9 cellular contexts compared by ENCODE assay signal in genomic region chrX:71096702-71097032, GRCh38. TPM values are rescaled to one million over a fixed set of nuclear protein-coding genes. Genes with fewer than 3 reads are reported as not detected.
DNase-seq lines count a peak whose midpoint lies in the region; ATAC-seq and TF ChIP-seq lines count a peak whose summit lies in the region.
"Had no signal": no experiment of that assay in that cellular context is flagged by ENCODE, and none has a peak within 500 bp of the region (broad histone marks: within the 10 kb centered on the region; RNA-seq: fewer than 3 reads in every experiment).

No MANE protein-coding gene starts in this region.

- H3K4me3 ChIP-seq in cardiac muscle cell (peak overlapping the region; percentile 60), mucosa of descending colon (peak overlapping the region; percentile 14), aorta (ENCODE audit: low read length in 2 of 2) (peak overlapping the region; percentile 52 to 60)

- H3K9me3 Mint-ChIP-seq in central memory CD8-positive, alpha-beta T cell, result no peaks in the 10 kb centered on the region

- peaks cover 48% of the 10 kb centered on the region for H3K4me1 Mint-ChIP-seq in central memory CD8-positive, alpha-beta T cell

- H3K9me3 ChIP-seq in cardiac muscle cell (ENCODE audit: low read depth) (no peaks in the 10 kb centered on the region), mucosa of descending colon (no peaks in the 10 kb centered on the region), aorta (ENCODE audit: control insufficient read depth, low read length) (no peaks in the 10 kb centered on the region)

- no peak for DNase-seq in cardiac muscle cell (ENCODE audit: low read depth in 1 of 2, low spot score in 1 of 2)
- no peak for DNase-seq in cardiac septum (ENCODE audit: low spot score)
- DNase-seq in central memory CD8-positive, alpha-beta T cell (ENCODE audit: low spot score in 2 of 2), result no peak
- DNase-seq in mucosa of descending colon, result peak in 1 of 3 donors; percentile 54
- no peak for DNase-seq in aorta

- no peak overlapping the region for H3K27ac Mint-ChIP-seq in central memory CD8-positive, alpha-beta T cell (ENCODE audit: low read depth)

- H3K27ac ChIP-seq in cardiac muscle cell (no peak overlapping the region), aorta (ENCODE audit: low read depth in 1 of 2, low read length in 2 of 2) (no peak overlapping the region)

- peak overlapping the region; percentile 89 for H3K4me3 Mint-ChIP-seq in central memory CD8-positive, alpha-beta T cell

- H3K36me3 Mint-ChIP-seq in central memory CD8-positive, alpha-beta T cell (ENCODE audit: insufficient read depth), result peaks cover 12% of the 10 kb centered on the region

- peaks cover 3% of the 10 kb centered on the region for H3K4me1 ChIP-seq in cardiac muscle cell (ENCODE audit: low read depth)
- no peaks in the 10 kb centered on the region for H3K4me1 ChIP-seq in mucosa of descending colon (ENCODE audit: low read depth)
- H3K4me1 ChIP-seq in aorta (ENCODE audit: control insufficient read depth in 1 of 2, insufficient read depth in 2 of 2, low read length in 2 of 2), result no peaks in the 10 kb centered on the region

- WGBS in aorta, 2 donors, result 5 to 20% methylated on average over 15 of the region's 15 CpGs

- TF ChIP-seq CTCF in cardiac muscle cell (IDR thresholded peaks at IDR 0.05; ENCODE audit: low read depth, low read length) (no peak), mucosa of descending colon (IDR thresholded peaks at IDR 0.05) (no peak)

- no peaks in the 10 kb centered on the region for H3K36me3 ChIP-seq in cardiac muscle cell
- H3K36me3 ChIP-seq in mucosa of descending colon (ENCODE audit: low read depth), result no peaks in the 10 kb centered on the region
- no peaks in the 10 kb centered on the region for H3K36me3 ChIP-seq in aorta (ENCODE audit: control insufficient read depth in 1 of 2, insufficient read depth in 2 of 2, low read length in 1 of 2)

- no peaks in the 10 kb centered on the region for H3K27me3 ChIP-seq in cardiac muscle cell
- no peaks in the 10 kb centered on the region for H3K27me3 ChIP-seq in aorta (ENCODE audit: control insufficient read depth in 1 of 2, insufficient read depth in 2 of 2, low read length in 1 of 2)

- no peaks in the 10 kb centered on the region for H3K27me3 Mint-ChIP-seq in central memory CD8-positive, alpha-beta T cell

- ATAC-seq in central memory CD8-positive, alpha-beta T cell (replicated peaks; ENCODE audit: extremely low read depth, poor library complexity, severe bottlenecking), result no peak
- ATAC-seq in mucosa of descending colon (peak; percentile 4), aorta (ENCODE audit: low FRiP score) (peak; percentile 16), GM21367 (IDR thresholded peaks at IDR 0.05; ENCODE audit: unreplicated experiment) (no peak), GM18519 (IDR thresholded peaks at IDR 0.05; ENCODE audit: low FRiP score, unreplicated experiment) (no peak), HG03354 (IDR thresholded peaks at IDR 0.05; ENCODE audit: poor library complexity, severe bottlenecking, unreplicated experiment) (no peak)

- intact Hi-C loops in cardiac septum (cut with DNase I) (loop anchor here (5.0 kb wide), 2 partner anchors 36 to 271 kb away; partner anchors contain the start of gene TAF1), mucosa of descending colon (cut with DNase I, micrococcal nuclease) (no loop called here), aorta (cut with DNase I) (no loop called here)

RNA-seq across cellular contexts. Expression of gene FOXO4, which starts 1.0 kb away (rescaled TPM):
- total RNA-seq in cardiac muscle cell (16.7 and 24.2 TPM in 2 replicates), cardiac septum (37.4 TPM), mucosa of descending colon (10 to 100 TPM; 26.9 to 74.6 (median 53.1) TPM), aorta (10 to 100 TPM; 24.2 to 31.5 TPM)
- polyA plus RNA-seq in cardiac muscle cell (7.8 and 14.5 TPM in 2 replicates), aorta (10 to 100 TPM; 18.1 to 29.8 TPM)

RNA-seq across cellular contexts. Expression of gene CXorf65, which starts 9.9 kb away (rescaled TPM):
- total RNA-seq in cardiac muscle cell, result not detected in 2 replicates
- not detected in 2 replicates for polyA plus RNA-seq in cardiac muscle cell
- total RNA-seq in cardiac septum, result not detected
- 1 to 10 TPM in 1 of 3 donors, not detected in 2; 2.7 TPM for total RNA-seq in mucosa of descending colon
- not detected for total RNA-seq in aorta
- under 1 TPM in 1 of 2 donors, not detected in 1; 0.26 TPM for polyA plus RNA-seq in aorta
- total RNA-seq: NCI-H460 had no signal

RNA-seq across cellular contexts. Expression of gene IL2RG, which starts 14.7 kb away (rescaled TPM):
- total RNA-seq in cardiac muscle cell (not detected in 2 replicates), cardiac septum (2.3 TPM), mucosa of descending colon (100 to 1,000 TPM in 1 of 3 donors, 10 to 100 TPM in 2; 27.7 to 104 (median 56.8) TPM), aorta (1 to 10 TPM; 4.4 to 7.1 TPM)
- polyA plus RNA-seq in cardiac muscle cell (2.3 TPM in 1 of 2 replicates, not detected in the other), aorta (1 to 10 TPM; 1.4 to 7.6 TPM)
- total RNA-seq: NCI-H460 had no signal

RNA-seq across cellular contexts. Expression of gene MED12, which starts 21.7 kb away (rescaled TPM):
- total RNA-seq in cardiac muscle cell (29.2 and 56.5 TPM in 2 replicates), cardiac septum (19.1 TPM), mucosa of descending colon (10 to 100 TPM; 34.4 to 55.4 (median 47.8) TPM), aorta (10 to 100 TPM; 51.5 to 68.4 TPM)
- polyA plus RNA-seq in cardiac muscle cell (17.9 and 25.4 TPM in 2 replicates), aorta (10 to 100 TPM in 1 of 2 donors, 1 to 10 TPM in 1; 5.0 to 14.6 TPM)

RNA-seq across cellular contexts. Expression of gene SNX12, which starts 28.5 kb away (rescaled TPM):
- total RNA-seq in cardiac muscle cell (45.7 and 62.3 TPM in 2 replicates), cardiac septum (52.7 TPM), mucosa of descending colon (10 to 100 TPM; 56.4 to 86.6 (median 68.2) TPM), aorta (10 to 100 TPM; 50.2 to 60.4 TPM)
- polyA plus RNA-seq in cardiac muscle cell (6.6 and 9.5 TPM in 2 replicates), aorta (10 to 100 TPM; 31.8 to 66.0 TPM)

Comparison
In these comparisons a context has a peak if more than half of its experiments do, and no peak if none do; other contexts are left out.
1. ATAC-seq: peak in mucosa of descending colon (single experiment) and aorta (single experiment); none in central memory CD8-positive, alpha-beta T cell (single experiment), GM21367 (single experiment), GM18519 (single experiment) and HG03354 (single experiment).
2. Peak in every context shown above with its lines, with median percentiles within 50 percentile points of each other: H3K4me3 ChIP-seq.